Comparison of ENCODE assay signal across 13 cellular contexts in the genomic region with DNA sequence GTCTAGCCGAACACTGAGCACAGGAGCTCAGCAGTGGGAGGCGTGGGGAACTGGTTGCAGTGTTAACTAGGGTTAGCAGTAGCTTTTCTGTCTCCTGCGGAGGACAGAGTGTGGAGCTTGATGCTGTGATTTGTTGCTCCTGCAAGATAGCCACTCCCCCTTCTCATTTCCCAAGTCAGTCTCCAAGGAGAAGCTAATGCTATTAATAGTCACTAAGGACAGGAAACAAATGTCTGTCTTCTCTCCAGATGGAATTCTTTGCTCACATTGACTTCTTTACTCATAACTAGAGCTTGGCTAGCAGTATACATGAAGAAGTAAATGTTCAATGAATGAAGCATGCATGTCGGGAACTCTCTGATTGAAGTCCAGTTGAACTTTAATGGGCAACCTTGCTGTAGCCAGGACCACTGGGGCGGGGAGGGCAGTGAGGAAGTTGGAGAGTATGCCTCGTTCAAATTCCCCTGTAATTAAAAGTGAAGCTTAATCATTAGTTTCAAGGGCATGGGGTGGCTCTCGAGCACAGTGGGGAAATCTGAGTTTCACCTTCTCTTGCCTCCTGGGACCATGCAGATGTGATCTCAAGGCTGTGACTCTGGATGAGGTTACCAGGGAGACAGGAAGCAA.
DNase-seq lines count a peak whose midpoint lies in the region; ATAC-seq and TF ChIP-seq lines count a peak whose summit lies in the region.
"Had no signal": no experiment of that assay in that cellular context is flagged by ENCODE, and none has a peak within 500 bp of the region (broad histone marks: within the 10 kb centered on the region; RNA-seq: fewer than 3 reads in every experiment).

No MANE protein-coding gene starts in this region.

- H3K14ac ChIP-seq in neuronal stem cell (ENCODE audit: low read length), result no peak overlapping the region

- no peak overlapping the region for H3K18ac ChIP-seq in neuronal stem cell (ENCODE audit: low read length)

- no peak overlapping the region for H2BK12ac ChIP-seq in neuronal stem cell (ENCODE audit: low read length)

- ATAC-seq in HG03159 (IDR thresholded peaks at IDR 0.05; ENCODE audit: unreplicated experiment), result no peak
- ATAC-seq: activated CD4-positive, CD25-positive, alpha-beta regulatory T cell treated with anti-CD3 and anti-CD28 coated beads, Interleukin-2, amount 50 U/mL, for 24 hours; activated T-helper 17 cell treated with anti-CD3 and anti-CD28 coated beads, Interleukin-2, amount 50 U/mL, for 72 hours had no signal

- H3K4me2 ChIP-seq in hepatocyte (no peak overlapping the region), neuronal stem cell (ENCODE audit: insufficient read depth, low read length, poor library complexity, severe bottlenecking) (no peak overlapping the region)

- no peak overlapping the region for H2AK5ac ChIP-seq in neuronal stem cell (ENCODE audit: low read depth, low read length)

- no peak overlapping the region for H2BK120ac ChIP-seq in neuronal stem cell (ENCODE audit: low read depth, low read length)

- H3K9ac ChIP-seq in neuronal stem cell (ENCODE audit: low read depth, low read length, poor library complexity), result no peak overlapping the region

- H3K79me2 ChIP-seq in hepatocyte, result no peaks in the 10 kb centered on the region

- H2BK15ac ChIP-seq in neuronal stem cell (ENCODE audit: low read length), result no peak overlapping the region

- WGBS in hepatocyte (ENCODE audit: low lambda C conversion rate, missing lambda C conversion rate), result 47% methylated on average over 7 of the region's 7 CpGs
- WGBS in neuronal stem cell (ENCODE audit: extremely low coverage in 2 of 2, insufficient read length in 2 of 2, insufficient replicate concordance in 1 of 2), 2 donors, result no CpG with 5 or more reads among the region's 7 CpGs

- no peaks in the 10 kb centered on the region for H3K9me2 ChIP-seq in hepatocyte (replicated peaks; ENCODE audit: insufficient read depth)

- H3K27ac ChIP-seq in brain microvascular endothelial cell, result no peak overlapping the region
- no peak overlapping the region for H3K27ac ChIP-seq in hepatocyte
- no peak overlapping the region for H3K27ac ChIP-seq in neuronal stem cell (replicated peaks; ENCODE audit: low read length)

- H3K27me3 ChIP-seq in brain microvascular endothelial cell (replicated peaks) (no peaks in the 10 kb centered on the region), hepatocyte (no peaks in the 10 kb centered on the region), neuronal stem cell (ENCODE audit: control insufficient read depth in 3 of 3, insufficient read depth in 3 of 3, low read depth in 1 of 3, low read length in 3 of 3) (peaks cover 0 to 5% (median 0%) of the 10 kb centered on the region in 3 experiments)

- no peak overlapping the region for H3K23ac ChIP-seq in neuronal stem cell (ENCODE audit: low read depth, low read length, poor library complexity)

- H4K8ac ChIP-seq in neuronal stem cell (ENCODE audit: low read depth, low read length), result no peak overlapping the region

- in situ Hi-C loops in brain microvascular endothelial cell (cut with HindIII; ENCODE audit: low pct_ligation_motif_present, low sequenced_read_pairs), result no loop called here

- H2AFZ ChIP-seq in hepatocyte (no peak overlapping the region), neuronal stem cell (ENCODE audit: low read length) (no peak overlapping the region)

- H4K91ac ChIP-seq in neuronal stem cell (ENCODE audit: low read depth, low read length, poor library complexity), result no peak overlapping the region

- TF ChIP-seq CTCF in brain microvascular endothelial cell (IDR thresholded peaks at IDR 0.05; ENCODE audit: low read depth, low read length, missing control alignments), result no peak
- TF ChIP-seq CTCF in hepatocyte (IDR thresholded peaks at IDR 0.05; ENCODE audit: poor library complexity), result no peak

- H3K4me3 ChIP-seq in brain microvascular endothelial cell (ENCODE audit: low read depth, low read length), result no peak overlapping the region
- no peak overlapping the region for H3K4me3 ChIP-seq in hepatocyte
- no peak overlapping the region for H3K4me3 ChIP-seq in skeletal muscle cell (ENCODE audit: low read depth, low read length)
- no peak overlapping the region for H3K4me3 ChIP-seq in neuronal stem cell (ENCODE audit: low read length in 2 of 2)

- DNase-seq in ELR (ENCODE audit: low read depth) (peak; percentile 37), brain microvascular endothelial cell (peak; percentile 59), hepatocyte (ENCODE audit: low spot score) (peak; percentile 16), skeletal muscle cell (ENCODE audit: low read depth) (peak; percentile 61), DMS153 treated with DMSO at 0.1 percent for 48 hours (lab: John Stamatoyannopoulos, UW; ENCODE audit: unreplicated experiment) (no peak), NCI-H345 (lab: John Stamatoyannopoulos, UW) (no peak), neuronal stem cell (ENCODE audit: low spot score) (no peak)
- DNase-seq: Caco-2, NCI-H446, SIG-M5 had no signal

- peaks cover 1% of the 10 kb centered on the region for H3K79me1 ChIP-seq in neuronal stem cell (ENCODE audit: low read depth, low read length)

- H4K20me1 ChIP-seq in hepatocyte (ENCODE audit: insufficient read depth, poor library complexity, severe bottlenecking), result no peaks in the 10 kb centered on the region

- no peaks in the 10 kb centered on the region for H3K36me3 ChIP-seq in brain microvascular endothelial cell (replicated peaks)
- H3K36me3 ChIP-seq in hepatocyte (replicated peaks; ENCODE audit: insufficient read depth, low read depth), result no peaks in the 10 kb centered on the region
- H3K36me3 ChIP-seq in neuronal stem cell (replicated peaks in 1 of 2; ENCODE audit: control insufficient read depth in 2 of 2, insufficient read depth in 2 of 2, low read length in 2 of 2), result no peaks in the 10 kb centered on the region

- H3K4me1 ChIP-seq in hepatocyte (ENCODE audit: insufficient read depth) (no peaks in the 10 kb centered on the region), neuronal stem cell (ENCODE audit: control insufficient read depth in 2 of 2, insufficient read depth in 1 of 2, low read depth in 1 of 2, low read length in 2 of 2) (peaks cover 0 to 3% of the 10 kb centered on the region in 2 donors)
- H3K4me1 ChIP-seq: Caco-2 had no signal

- no peak overlapping the region for H2BK5ac ChIP-seq in neuronal stem cell (ENCODE audit: low read length)

- H3K9me3 ChIP-seq in hepatocyte (ENCODE audit: low read depth) (no peaks in the 10 kb centered on the region), neuronal stem cell (replicated peaks in 1 of 2; ENCODE audit: control insufficient read depth in 2 of 2, insufficient read depth in 1 of 2, low read depth in 1 of 2, low read length in 2 of 2) (no peaks in the 10 kb centered on the region)
- H3K9me3 ChIP-seq: Caco-2 had no signal

- H3K4ac ChIP-seq in neuronal stem cell (ENCODE audit: low read length), result no peak overlapping the region

Comparison
In these comparisons a context has a peak if more than half of its experiments do, and no peak if none do; other contexts are left out.
1. DNase-seq: peak in ELR (single experiment), brain microvascular endothelial cell (single experiment), hepatocyte (single experiment) and skeletal muscle cell (single experiment); none in DMS153 treated with DMSO at 0.1 percent for 48 hours (single experiment), NCI-H345 (single experiment) and neuronal stem cell (single experiment).